Comparison of ENCODE assay signal across 28 cellular contexts in the genomic region with DNA sequence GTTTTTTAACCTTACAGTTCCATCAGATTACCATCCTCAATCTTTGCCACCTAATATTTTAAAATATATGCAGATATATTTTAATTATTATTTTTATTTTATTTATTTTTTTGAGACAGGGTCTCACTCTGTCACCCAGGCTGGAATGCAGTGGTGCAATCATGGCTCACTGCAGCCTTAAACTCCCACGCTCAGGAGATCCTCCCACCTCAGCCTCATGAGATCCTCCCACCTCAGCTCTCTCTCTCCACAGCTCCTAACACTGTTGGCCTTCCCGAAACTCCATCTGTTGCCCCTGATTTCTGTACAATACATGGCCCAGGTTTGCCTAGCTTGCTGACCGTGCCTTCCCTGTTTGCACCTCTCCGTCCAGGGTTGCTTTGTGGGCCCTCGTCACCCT.
"Had no signal": no experiment of that assay in that cellular context is flagged by ENCODE, and none has a peak within 500 bp of the region (broad histone marks: within the 10 kb centered on the region; RNA-seq: fewer than 3 reads in every experiment).

No MANE protein-coding gene starts in this region.

- H3K4me3 ChIP-seq: MG63, SJCRH30, SK-N-MC had no signal

- DNase-seq: activated CD4-positive, alpha-beta memory T cell treated with anti-CD3 and anti-CD28 coated beads for 36 hours; activated CD4-positive, alpha-beta T cell treated with anti-CD3 and anti-CD28 coated beads, Interleukin-2, amount 50 U/mL, for 1 hour; activated CD8-positive, alpha-beta memory T cell treated with anti-CD3 and anti-CD28 coated beads, Interleukin-2, amount 50 U/mL, for 4 hours; activated gamma-delta T cell treated with Interleukin-2 at 50 U/mL for 16 hours; activated naive CD4-positive, alpha-beta T cell treated with anti-CD3 and anti-CD28 coated beads for 36 hours; activated T-cell treated with anti-CD3 and anti-CD28 coated beads for 4 hours; activated T-cell treated with anti-CD3 and anti-CD28 coated beads, Interleukin-2, amount 50 U/mL, for 4 hours; amniotic stem cell; aorta; brain microvascular endothelial cell; central memory CD4-positive, alpha-beta T cell; Kasumi-1; KG1; MG63; NCI-H1092 treated with DMSO at 0.1 percent for 48 hours; NCI-H1417; NCI-H146; NCI-H187; NCI-H2081; NCI-H345; NCI-H524 treated with DMSO at 0.1 percent for 48 hours; SHP77; SJCRH30; T1000; WERI-Rb-1 had no signal

- H3K9me3 ChIP-seq: MG63, SJCRH30 had no signal

- H3K27ac ChIP-seq: brain microvascular endothelial cell, SJCRH30, SK-N-MC, WERI-Rb-1 had no signal

- H3K36me3 ChIP-seq: brain microvascular endothelial cell, MG63, SJCRH30 had no signal

- H3K27me3 ChIP-seq: brain microvascular endothelial cell, MG63, SJCRH30 had no signal

- ATAC-seq: activated naive CD4-positive, alpha-beta T cell treated with anti-CD3 and anti-CD28 coated beads, Interleukin-2, amount 50 U/mL, for 72 hours; activated T-cell treated with anti-CD3 and anti-CD28 coated beads, Interleukin-2, amount 50 U/mL, for 4 hours; Panc1 had no signal
